In the genomic region with DNA sequence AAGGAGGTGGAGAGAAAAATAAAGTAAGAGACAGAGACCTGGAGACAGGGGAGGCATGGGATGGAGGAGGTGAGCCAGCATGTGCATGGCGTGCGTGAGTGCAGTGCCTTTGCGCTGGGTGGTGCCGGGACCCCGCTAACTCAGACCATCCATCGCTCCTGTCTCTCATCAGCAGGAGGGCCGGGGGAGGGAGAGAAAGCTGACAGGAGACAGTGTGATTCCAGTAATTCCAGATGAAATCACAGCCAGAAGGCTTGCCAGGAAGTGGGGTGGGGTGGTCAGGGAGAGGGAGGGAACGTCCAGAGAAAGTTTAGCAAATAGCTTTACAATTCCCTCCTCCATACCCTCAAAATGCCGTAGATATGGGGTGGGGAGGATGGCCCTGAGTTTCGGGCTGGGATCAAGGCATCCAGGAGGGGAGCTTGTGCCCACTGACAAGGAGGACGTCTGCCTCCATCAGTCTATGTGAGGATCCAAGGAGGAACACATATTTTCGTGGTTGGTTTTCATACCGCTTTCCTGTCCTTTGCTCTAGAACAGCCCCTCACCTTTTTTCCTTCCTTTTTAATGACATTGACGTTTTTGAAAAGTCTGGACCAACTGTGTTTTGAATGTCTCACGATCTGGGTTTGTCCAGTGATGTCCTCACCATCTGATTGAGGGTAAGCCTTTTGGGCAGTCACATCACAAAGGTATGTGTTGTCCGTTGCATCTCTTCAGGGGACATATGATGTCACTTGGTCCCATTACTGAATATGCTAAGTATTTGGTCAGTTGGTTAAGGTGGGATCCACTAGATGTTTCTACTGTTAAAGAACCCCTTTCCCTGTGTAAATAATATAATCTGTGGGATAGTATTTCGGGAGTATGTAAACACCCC, we compare ENCODE assay signal across 17 cellular contexts.
DNase-seq lines count a peak whose midpoint lies in the region; ATAC-seq and TF ChIP-seq lines count a peak whose summit lies in the region.
"Had no signal": no experiment of that assay in that cellular context is flagged by ENCODE, and none has a peak within 500 bp of the region (broad histone marks: within the 10 kb centered on the region; RNA-seq: fewer than 3 reads in every experiment).

No MANE protein-coding gene starts in this region.

- H3K4me1 Mint-ChIP-seq in osteocyte (ENCODE audit: unreplicated experiment) = peaks cover 14% of the 10 kb centered on the region
- H3K4me1 Mint-ChIP-seq: naive thymus-derived CD8-positive, alpha-beta T cell had no signal

- H3K27ac Mint-ChIP-seq in osteocyte (ENCODE audit: unreplicated experiment) = no peak overlapping the region
- H3K27ac Mint-ChIP-seq: HFFc6; naive thymus-derived CD8-positive, alpha-beta T cell had no signal

- peak; percentile 90 for DNase-seq in AG10803 (ENCODE audit: low read depth)
- peak; percentile 83 for DNase-seq in glomerular visceral epithelial cell (ENCODE audit: extremely low spot score)
- DNase-seq in osteocyte (ENCODE audit: extremely low spot score, unreplicated experiment) = peak; percentile 90
- DNase-seq in stimulated activated CD4-positive, alpha-beta T cell treated with anti-CD3 and anti-CD28 coated beads, Interleukin-15, amount 100 ng/mL, for 24 hours = no peak
- DNase-seq: activated CD8-positive, alpha-beta memory T cell treated with anti-CD3 and anti-CD28 coated beads, Interleukin-2, amount 50 U/mL, for 48 hours; aorta; HFFc6; naive thymus-derived CD8-positive, alpha-beta T cell; NCI-H1417; NCI-H526; SHP77; spleen had no signal

- peaks cover 8% of the 10 kb centered on the region for H3K9me3 Mint-ChIP-seq in osteocyte (ENCODE audit: unreplicated experiment)
- H3K9me3 Mint-ChIP-seq: HFFc6 had no signal

- ATAC-seq in SK-N-SH treated with all-trans-retinoic acid at 6 μM for 48 hours (peak; percentile 68), GM21786 (IDR thresholded peaks at IDR 0.05; ENCODE audit: unreplicated experiment) (no peak), HG02840 (IDR thresholded peaks at IDR 0.05; ENCODE audit: low FRiP score, unreplicated experiment) (no peak), HG03571 (IDR thresholded peaks at IDR 0.05; ENCODE audit: unreplicated experiment) (no peak)
- ATAC-seq: naive thymus-derived CD8-positive, alpha-beta T cell had no signal

- H3K4me3 Mint-ChIP-seq in osteocyte (ENCODE audit: unreplicated experiment) = no peak overlapping the region
- H3K4me3 Mint-ChIP-seq: HFFc6; naive thymus-derived CD8-positive, alpha-beta T cell had no signal

- H3K4me3 ChIP-seq in AG10803 (ENCODE audit: low read length) = peak overlapping the region; percentile 24
- H3K4me3 ChIP-seq: BLaER1, spleen had no signal

- no peaks in the 10 kb centered on the region for H3K27me3 Mint-ChIP-seq in osteocyte (ENCODE audit: unreplicated experiment)

- TF ChIP-seq CTCF in AG10803 (conservative IDR thresholded peaks at IDR 0.05; ENCODE audit: low read length) (no peak), osteocyte (IDR thresholded peaks at IDR 0.05) (peak; percentile 23)

- H3K36me3 Mint-ChIP-seq in osteocyte (ENCODE audit: unreplicated experiment) = peaks cover 2% of the 10 kb centered on the region

TF ChIP-seq in SK-N-SH treated with all-trans-retinoic acid at 6 μM for 48 hours, 23 proteins besides CTCF, POLR2A, EP300 and RAD21:
- TF ChIP-seq TCF4 (CRISPR knock-in tag; IDR thresholded peaks at IDR 0.05; ENCODE audit: borderline replicate concordance) (peak; percentile 29; the same call in 1 of the 2 replicates), ZFP3 (CRISPR knock-in tag; IDR thresholded peaks at IDR 0.05) (no peak), ZFP30 (CRISPR knock-in tag; IDR thresholded peaks at IDR 0.05) (no peak)
- TF ChIP-seq, protein P1, sequence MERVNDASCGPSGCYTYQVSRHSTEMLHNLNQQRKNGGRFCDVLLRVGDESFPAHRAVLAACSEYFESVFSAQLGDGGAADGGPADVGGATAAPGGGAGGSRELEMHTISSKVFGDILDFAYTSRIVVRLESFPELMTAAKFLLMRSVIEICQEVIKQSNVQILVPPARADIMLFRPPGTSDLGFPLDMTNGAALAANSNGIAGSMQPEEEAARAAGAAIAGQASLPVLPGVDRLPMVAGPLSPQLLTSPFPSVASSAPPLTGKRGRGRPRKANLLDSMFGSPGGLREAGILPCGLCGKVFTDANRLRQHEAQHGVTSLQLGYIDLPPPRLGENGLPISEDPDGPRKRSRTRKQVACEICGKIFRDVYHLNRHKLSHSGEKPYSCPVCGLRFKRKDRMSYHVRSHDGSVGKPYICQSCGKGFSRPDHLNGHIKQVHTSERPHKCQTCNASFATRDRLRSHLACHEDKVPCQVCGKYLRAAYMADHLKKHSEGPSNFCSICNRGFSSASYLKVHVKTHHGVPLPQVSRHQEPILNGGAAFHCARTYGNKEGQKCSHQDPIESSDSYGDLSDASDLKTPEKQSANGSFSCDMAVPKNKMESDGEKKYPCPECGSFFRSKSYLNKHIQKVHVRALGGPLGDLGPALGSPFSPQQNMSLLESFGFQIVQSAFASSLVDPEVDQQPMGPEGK (CRISPR knock-in tag; IDR thresholded peaks at IDR 0.05; ENCODE audit: borderline replicate concordance) = no peak
